ENCODE assay signal across 27 cellular contexts in the genomic region with DNA sequence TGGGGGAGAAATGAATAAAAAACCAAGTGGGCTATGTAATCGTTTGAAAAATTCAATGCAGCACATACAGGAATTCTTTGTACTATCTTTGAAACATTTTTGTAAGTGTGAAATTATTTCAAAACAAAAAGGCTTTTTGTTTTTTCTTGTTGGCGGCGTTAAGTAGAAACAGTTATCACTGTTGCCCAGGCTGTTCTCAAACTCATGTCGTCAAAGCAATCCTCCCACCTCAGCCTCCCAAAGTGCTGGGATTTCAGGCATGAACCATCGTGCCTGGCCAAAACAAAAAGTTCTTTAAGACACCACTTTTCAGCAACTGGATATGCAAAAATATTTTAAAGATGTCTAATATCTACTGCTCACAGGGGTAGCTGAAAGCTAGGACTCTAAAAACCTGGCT. TPM values are rescaled to one million over a fixed set of nuclear protein-coding genes. Genes with fewer than 3 reads are reported as not detected.
DNase-seq lines count a peak whose midpoint lies in the region; ATAC-seq, FAIRE-seq and TF ChIP-seq lines count a peak whose summit lies in the region.
"Had no signal": no experiment of that assay in that cellular context is flagged by ENCODE, and none has a peak within 500 bp of the region (broad histone marks: within the 10 kb centered on the region; RNA-seq: fewer than 3 reads in every experiment).

No MANE protein-coding gene starts in this region.

- peaks cover 60% of the 10 kb centered on the region for H3K4me1 ChIP-seq in Loucy (ENCODE audit: insufficient read depth, low read length, poor library complexity, severe bottlenecking)
- peaks cover 8 to 11% of the 10 kb centered on the region in 2 experiments; a peak in 3 of 5 replicates for H3K4me1 ChIP-seq in K562 (replicated peaks in 1 of 2; ENCODE audit: control insufficient read depth in 2 of 2, insufficient read depth in 2 of 2, low read length in 2 of 2)
- H3K4me1 ChIP-seq: Caco-2 had no signal

- WGBS in K562 (ENCODE audit: insufficient coverage, low coverage, missing lambda C conversion rate): 42% methylated on average over 5 of the region's 5 CpGs

- peak in 1 of 4 experiments; percentile 29 for DNase-seq in K562 (ENCODE audit: extremely low read depth in 1 of 4, low spot score in 3 of 4)
- peak; percentile 52 for DNase-seq in foreskin melanocyte
- no peak for DNase-seq in activated CD8-positive, alpha-beta memory T cell treated with anti-CD3 and anti-CD28 coated beads, Interleukin-2, amount 50 U/mL, for 4 hours
- no peak for DNase-seq in GM10248 (ENCODE audit: extremely low spot score)
- DNase-seq: AML-193; Caco-2; Calu3; CD4-positive, alpha-beta T cell; CD8-positive, alpha-beta T cell; DMS153; DMS53; DMS79; DND-41; EL; GDM1 had no signal

- FAIRE-seq in K562 (lab: Jason Lieb, UNC): no peak
- FAIRE-seq: A549, GM12891, GM18507 had no signal

- H3K9ac ChIP-seq in Loucy (ENCODE audit: low read depth, low read length, poor library complexity, severe bottlenecking) (peak overlapping the region; percentile 2), K562 (ENCODE audit: insufficient read depth in 1 of 2, low read depth in 2 of 2, low read length in 2 of 2) (no peak overlapping the region)
- H3K9ac ChIP-seq: BLaER1 treated with 17β-estradiol and CSF1 and Interleukin-3, amounts not matched to agents 10 nM and 100 nM had no signal

- CTCF ChIA-PET in K562 (lab: Yijun Ruan, JAX; ENCODE audit: low intra/inter-chr PET ratio) (no interaction called here), GM10248 (lab: Yijun Ruan, JAX) (no interaction called here)

- H4K20me1 ChIP-seq in Loucy (ENCODE audit: insufficient read depth, low read length, poor library complexity, severe bottlenecking) (peaks cover 65% of the 10 kb centered on the region), K562 (replicated peaks; ENCODE audit: control insufficient read depth, insufficient read depth, low read length) (peaks cover 6% of the 10 kb centered on the region)

- H2AFZ ChIP-seq in Loucy (ENCODE audit: low read length) (no peak overlapping the region), K562 (ENCODE audit: low read depth, low read length) (no peak overlapping the region)

- H3K9me1 ChIP-seq in K562 (ENCODE audit: control insufficient read depth, insufficient read depth, low read length): no peaks in the 10 kb centered on the region

- TF ChIP-seq RAD21 in K562 (CRISPR knock-in tag; conservative IDR thresholded peaks at IDR 0.05 in 1 of 2, IDR thresholded peaks at IDR 0.05 in 1 of 2): no peak

- in situ Hi-C loops in K562 (cut with MboI): no loop called here

- TF ChIP-seq EP300 in K562 (IDR thresholded peaks at IDR 0.05; ENCODE audit: low read length): no peak

- POLR2A ChIA-PET in K562 (lab: Yijun Ruan, JAX): interaction anchor here (0.7 kb wide), 1 partner anchor 172 kb away, joined by 3 read pairs; no protein-coding TSS in a partner anchor
- POLR2A ChIA-PET in GM10248 (lab: Yijun Ruan, JAX): no interaction called here

- H3K9me3 ChIP-seq in Loucy (ENCODE audit: insufficient read depth, low read depth, low read length) (no peaks in the 10 kb centered on the region), K562 (replicated peaks; ENCODE audit: control insufficient read depth, insufficient read depth, low read depth, low read length) (no peaks in the 10 kb centered on the region)
- H3K9me3 ChIP-seq: A549; BLaER1 treated with 17β-estradiol and CSF1 and Interleukin-3, amounts not matched to agents 10 nM and 100 nM; Caco-2 had no signal

- no peaks in the 10 kb centered on the region for H3K9me2 ChIP-seq in Loucy (replicated peaks; ENCODE audit: low read depth, low read length)

- intact Hi-C loops in K562 (cut with micrococcal nuclease): no loop called here

- H3K36me3 ChIP-seq in Loucy (ENCODE audit: insufficient read depth, low read length) (peaks cover 44% of the 10 kb centered on the region; the same call in 1 of the 2 replicates), K562 (ENCODE audit: control insufficient read depth, insufficient read depth, low read length) (peaks cover 71% of the 10 kb centered on the region)

- BruUV-seq in K562 (replicated peaks; lab: Mats Ljungman, UMichigan): no TSS peak

- no peak for TF ChIP-seq POLR2A in K562 (conservative IDR thresholded peaks at IDR 0.05)

- no peak for ATAC-seq in K562
- no peak for ATAC-seq in GM18498 (IDR thresholded peaks at IDR 0.05; ENCODE audit: unreplicated experiment)
- ATAC-seq: A549; CD8-positive, alpha-beta T cell had no signal

- no peaks in the 10 kb centered on the region for H3K27me3 ChIP-seq in Loucy (ENCODE audit: insufficient read depth, low read length, poor library complexity, severe bottlenecking)
- H3K27me3 ChIP-seq in K562 (ENCODE audit: control insufficient read depth in 2 of 2, insufficient read depth in 2 of 2, low read length in 2 of 2): no peaks in the 10 kb centered on the region
- H3K27me3 ChIP-seq: BLaER1 treated with 17β-estradiol and CSF1 and Interleukin-3, amounts not matched to agents 10 nM and 100 nM had no signal

- peak overlapping the region; percentile 98 for H3K4me2 ChIP-seq in Loucy (ENCODE audit: low read depth, low read length, poor library complexity, severe bottlenecking)
- no peak overlapping the region for H3K4me2 ChIP-seq in K562 (ENCODE audit: insufficient read depth, low read length)
- H3K4me2 ChIP-seq: A549; BLaER1 treated with 17β-estradiol and CSF1 and Interleukin-3, amounts not matched to agents 10 nM and 100 nM had no signal

- no peak overlapping the region; the same call in 2 of the 3 replicates for H3K27ac ChIP-seq in K562 (ENCODE audit: extremely low read depth, low read depth, low read length)
- H3K27ac ChIP-seq: 22Rv1; A549; BLaER1 treated with 17β-estradiol and CSF1 and Interleukin-3, amounts not matched to agents 10 nM and 100 nM; C4-2B had no signal

- no peaks in the 10 kb centered on the region for H3F3A ChIP-seq in Loucy (ENCODE audit: low read depth)

- peak overlapping the region; percentile 92 for H3K4me3 ChIP-seq in Loucy (ENCODE audit: low read length, poor library complexity, severe bottlenecking)
- H3K4me3 ChIP-seq in K562: no peak overlapping the region
- H3K4me3 ChIP-seq: A549; BLaER1 treated with 17β-estradiol and CSF1 and Interleukin-3, amounts not matched to agents 10 nM and 100 nM had no signal

- no peak for TF ChIP-seq CTCF in Loucy (conservative IDR thresholded peaks at IDR 0.05; ENCODE audit: low read length)
- TF ChIP-seq CTCF in K562 (IDR thresholded peaks at IDR 0.05 in 2 of 3, conservative IDR thresholded peaks at IDR 0.05 in 1 of 3; ENCODE audit: insufficient read depth in 2 of 3, low read depth in 1 of 3, low read length in 3 of 3): no peak
- TF ChIP-seq CTCF in GM10248 (IDR thresholded peaks at IDR 0.05; ENCODE audit: control extremely low read depth, extremely low read depth, low read depth, missing control alignments): no peak

- H3K79me2 ChIP-seq in Loucy (ENCODE audit: insufficient read depth, low read length): peaks cover 94% of the 10 kb centered on the region
- H3K79me2 ChIP-seq in K562 (ENCODE audit: control insufficient read depth, insufficient read depth, low read length): peaks cover 92% of the 10 kb centered on the region

TF ChIP-seq in K562, 482 proteins besides CTCF, POLR2A, EP300 and RAD21 (continues in another document):
- TF ChIP-seq SAFB (IDR thresholded peaks at IDR 0.05; ENCODE audit: borderline replicate concordance, low read depth, low read length): no peak
- TF ChIP-seq ARID1B (IDR thresholded peaks at IDR 0.05): peak; percentile 28; the same call in 1 of the 2 replicates
- 0 out of 2 replicates have a peak, but pooled peaks have one; percentile 16 for TF ChIP-seq DPF2 (IDR thresholded peaks at IDR 0.05)
- TF ChIP-seq TCF3 (CRISPR knock-in tag; IDR thresholded peaks at IDR 0.05): peak; percentile 32
- TF ChIP-seq CBFA2T3 (IDR thresholded peaks at IDR 0.05): 0 out of 2 replicates have a peak, but pooled peaks have one; percentile 20

RNA-seq across cellular contexts. Expression of gene SS18, which starts 5.4 kb away (rescaled TPM):
- 206 and 321 TPM in 2 replicates for total RNA-seq in K562 (2011; cell fraction: chromatin; rRNA removed; ENCODE audit: low replicate concordance)
- total RNA-seq in K562 (2011; cell fraction: nucleolus; rRNA removed): 84.7 and 132 TPM in 2 replicates
- 158 and 161 TPM in 2 replicates for total RNA-seq in K562 (2011; cell fraction: nucleoplasm; rRNA removed)
- total RNA-seq in K562 (2014; rRNA removed) (77.3 and 91.8 TPM in 2 replicates), K562 (2014; rRNA removed; fragmentation: Illumina TruSeq; extraction: Trizol) (103 and 104 TPM in 2 replicates), K562 (2015; rRNA removed; fragmentation: Illumina TruSeq; extraction: Trizol) (117 and 132 TPM in 2 replicates), K562 (2021) (66.5 and 71.3 TPM in 2 replicates)
- polyA plus RNA-seq in K562 (2011; rRNA removed) (182 and 190 TPM in 2 replicates), K562 (2014; fragmentation: Illumina TruSeq; extraction: Trizol) (95.7 and 116 TPM in 2 replicates), K562 (2014; fragmentation: Nextera tagmentation; extraction: Ambion mirVana) (10 to 100 TPM; 30.9 to 87.7 TPM), K562 (2014; rRNA removed) (102 and 112 TPM in 2 replicates)
- polyA plus RNA-seq in K562 (2011; cell fraction: cytosol; rRNA removed): 136 and 147 TPM in 2 replicates
- 310 and 371 TPM in 2 replicates for polyA plus RNA-seq in K562 (2011; cell fraction: nucleus; rRNA removed)
- polyA plus RNA-seq in K562 (2012): 59.1 and 62.0 TPM in 2 replicates
- polyA minus RNA-seq in K562 (2011; rRNA and poly(A)+ RNA removed): 230 and 264 TPM in 2 replicates
- polyA minus RNA-seq in K562 (2011; cell fraction: cytosol; rRNA and poly(A)+ RNA removed): 110 and 118 TPM in 2 replicates
- polyA minus RNA-seq in K562 (2011; cell fraction: nucleus; rRNA and poly(A)+ RNA removed): 170 and 288 TPM in 2 replicates

RNA-seq across cellular contexts. Expression of gene PSMA8, which starts 48.6 kb away (rescaled TPM):
- total RNA-seq in K562 (2011; cell fraction: chromatin; rRNA removed; ENCODE audit: low replicate concordance): not detected in 2 replicates
- total RNA-seq in K562 (2011; cell fraction: nucleolus; rRNA removed): not detected in 2 replicates
- total RNA-seq in K562 (2011; cell fraction: nucleoplasm; rRNA removed): not detected in 2 replicates
- total RNA-seq in K562 (2014; rRNA removed): not detected in 2 replicates
- total RNA-seq in K562 (2014; rRNA removed; fragmentation: Illumina TruSeq; extraction: Trizol): not detected in 2 replicates
- total RNA-seq in K562 (2015; rRNA removed; fragmentation: Illumina TruSeq; extraction: Trizol): not detected in 2 replicates
- not detected in 2 replicates for total RNA-seq in K562 (2021)
- not detected in 2 replicates for polyA plus RNA-seq in K562 (2011; rRNA removed)
- not detected in 2 replicates for polyA plus RNA-seq in K562 (2011; cell fraction: cytosol; rRNA removed)
- polyA plus RNA-seq in K562 (2011; cell fraction: nucleus; rRNA removed): not detected in 2 replicates
- polyA plus RNA-seq in K562 (2012): not detected in 2 replicates
- not detected in 2 replicates for polyA plus RNA-seq in K562 (2014; fragmentation: Illumina TruSeq; extraction: Trizol)
- not detected for polyA plus RNA-seq in K562 (2014; fragmentation: Nextera tagmentation; extraction: Ambion mirVana)
- polyA plus RNA-seq in K562 (2014; rRNA removed): not detected in 2 replicates
- polyA minus RNA-seq in K562 (2011; rRNA and poly(A)+ RNA removed): not detected in 2 replicates
- polyA minus RNA-seq in K562 (2011; cell fraction: cytosol; rRNA and poly(A)+ RNA removed): not detected in 2 replicates
- polyA minus RNA-seq in K562 (2011; cell fraction: nucleus; rRNA and poly(A)+ RNA removed): not detected in 2 replicates
- total RNA-seq: A172, Caco-2, Calu3, Daoy, G401 had no signal
- polyA plus RNA-seq: A549, BJ had no signal
